Comparison of ENCODE assay signal across 8 cellular contexts in genomic region chr6:100880149-100880900, GRCh38. TPM values are rescaled to one million over a fixed set of nuclear protein-coding genes. Genes with fewer than 3 reads are reported as not detected.
DNase-seq lines count a peak whose midpoint lies in the region; ATAC-seq and TF ChIP-seq lines count a peak whose summit lies in the region.

No MANE protein-coding gene starts in this region.

- H3K36me3 Mint-ChIP-seq in osteocyte (ENCODE audit: unreplicated experiment): no peaks in the 10 kb centered on the region

- no peaks in the 10 kb centered on the region for H3K27me3 Mint-ChIP-seq in osteocyte (ENCODE audit: unreplicated experiment)

- no peaks in the 10 kb centered on the region for H3K9me3 Mint-ChIP-seq in osteocyte (ENCODE audit: unreplicated experiment)

- peak overlapping the region; percentile 69 for H3K4me3 ChIP-seq in RWPE2 (ENCODE audit: severe bottlenecking)

- peak overlapping the region; percentile 99 for H3K27ac Mint-ChIP-seq in osteocyte (ENCODE audit: unreplicated experiment)

- H3K27ac ChIP-seq in RWPE2 (ENCODE audit: poor library complexity, severe bottlenecking) (peak overlapping the region; percentile 76), epithelial cell of prostate (peak overlapping the region; percentile 85)

- peaks cover 34% of the 10 kb centered on the region for H3K36me3 ChIP-seq in RWPE2 (ENCODE audit: low read depth)

- peak; percentile 7 for DNase-seq in NOMO-1 treated with DMSO at 0.1 percent for 48 hours (lab: John Stamatoyannopoulos, UW; ENCODE audit: unreplicated experiment)
- no peak for DNase-seq in NOMO-1 treated with dmso at 0.1 percent for 144 hours (lab: John Stamatoyannopoulos, UW; ENCODE audit: unreplicated experiment)
- no peak for DNase-seq in RWPE2 (ENCODE audit: low spot score)
- DNase-seq in epithelial cell of prostate (ENCODE audit: low read depth, low spot score): no peak
- no peak for DNase-seq in osteocyte (ENCODE audit: extremely low spot score, unreplicated experiment)
- no peak for DNase-seq in occipital lobe (lab: John Stamatoyannopoulos, UW)

- no peaks in the 10 kb centered on the region for H3K27me3 ChIP-seq in RWPE2 (ENCODE audit: insufficient read depth, poor library complexity, severe bottlenecking)

- TF ChIP-seq CTCF in RWPE2 (IDR thresholded peaks at IDR 0.05; ENCODE audit: poor library complexity, severe bottlenecking) (no peak), osteocyte (IDR thresholded peaks at IDR 0.05) (no peak)

- peak overlapping the region; percentile 100 for H3K4me3 Mint-ChIP-seq in osteocyte (ENCODE audit: unreplicated experiment)

- peaks cover 14% of the 10 kb centered on the region for H3K4me1 ChIP-seq in RWPE2 (ENCODE audit: insufficient read depth, poor library complexity, severe bottlenecking)

- H3K4me1 Mint-ChIP-seq in osteocyte (ENCODE audit: unreplicated experiment): peaks cover 33% of the 10 kb centered on the region

- ATAC-seq in RWPE2 (ENCODE audit: low read depth) (no peak), GM19023 (IDR thresholded peaks at IDR 0.05; ENCODE audit: unreplicated experiment) (no peak), GM18873 (IDR thresholded peaks at IDR 0.05; ENCODE audit: low FRiP score, unreplicated experiment) (no peak)

- no peaks in the 10 kb centered on the region for H3K9me3 ChIP-seq in RWPE2 (ENCODE audit: severe bottlenecking)

RNA-seq across cellular contexts. Expression of gene ASCC3, which starts 0.8 kb away (rescaled TPM):
- 41.6 and 42.0 TPM in 2 replicates for total RNA-seq in osteocyte
- 44.6 TPM for total RNA-seq in occipital lobe
